14 cellular contexts compared by ENCODE assay signal in the genomic region with DNA sequence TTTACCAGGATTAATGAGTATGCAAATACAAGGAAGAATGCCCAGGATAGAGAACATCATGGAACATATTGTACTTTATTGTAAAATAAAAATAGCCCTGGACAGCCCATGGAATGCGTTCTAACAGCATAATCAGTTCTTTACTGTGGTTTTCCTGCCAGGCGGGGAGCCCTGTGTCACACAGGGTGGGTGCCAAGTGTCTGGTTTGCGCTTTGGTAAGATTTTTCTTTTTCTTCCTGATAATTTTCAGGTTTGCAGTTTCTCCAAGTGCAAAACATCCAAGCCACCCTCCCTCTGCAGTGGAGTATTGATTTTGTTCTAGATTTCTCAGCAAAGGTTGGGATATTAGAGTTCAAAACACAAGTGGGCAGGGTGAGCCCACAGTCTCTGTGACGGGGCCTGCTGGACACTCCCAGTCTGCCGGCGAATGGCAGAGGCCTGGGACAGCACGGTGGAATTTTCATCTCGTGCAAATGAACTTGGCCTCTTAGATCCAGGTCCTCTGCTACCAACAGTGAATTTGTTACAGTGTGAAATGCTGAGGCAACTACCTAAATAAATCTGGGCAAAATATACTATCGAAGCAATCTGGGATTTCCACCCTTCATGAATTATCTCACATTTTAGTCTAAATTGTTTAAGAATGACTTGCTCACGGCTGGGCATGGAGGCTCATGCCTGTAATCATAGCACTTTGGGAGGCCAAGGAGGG. TPM values are rescaled to one million over a fixed set of nuclear protein-coding genes. Genes with fewer than 3 reads are reported as not detected.
DNase-seq lines count a peak whose midpoint lies in the region; ATAC-seq and TF ChIP-seq lines count a peak whose summit lies in the region.
"Had no signal": no experiment of that assay in that cellular context is flagged by ENCODE, and none has a peak within 500 bp of the region (broad histone marks: within the 10 kb centered on the region; RNA-seq: fewer than 3 reads in every experiment).

No MANE protein-coding gene starts in this region.

- H3K18ac ChIP-seq in neuronal stem cell (ENCODE audit: low read length) = no peak overlapping the region

- no peak overlapping the region for H2BK12ac ChIP-seq in neuronal stem cell (ENCODE audit: low read length)

- peaks cover 82% of the 10 kb centered on the region for H3K4me1 Mint-ChIP-seq in chondrocyte (ENCODE audit: low read depth)
- peaks cover 33% of the 10 kb centered on the region for H3K4me1 Mint-ChIP-seq in activated CD4-positive, alpha-beta T cell treated with anti-CD3 and anti-CD28 coated beads, Interleukin-2, amount 10 ng/mL, durations not matched to agents 7 days and 5 days
- H3K4me1 Mint-ChIP-seq: H9 had no signal

- H3K36me3 Mint-ChIP-seq in chondrocyte (ENCODE audit: low read depth) = peaks cover 3% of the 10 kb centered on the region
- peaks cover 1% of the 10 kb centered on the region for H3K36me3 Mint-ChIP-seq in activated CD4-positive, alpha-beta T cell treated with anti-CD3 and anti-CD28 coated beads, Interleukin-2, amount 10 ng/mL, durations not matched to agents 7 days and 5 days (ENCODE audit: low read depth)
- H3K36me3 Mint-ChIP-seq: activated CD8-positive, alpha-beta memory T cell treated with anti-CD3 and anti-CD28 coated beads, Interleukin-2, amount 10 ng/mL, durations not matched to agents 7 days and 5 days; activated naive CD8-positive, alpha-beta T cell treated with anti-CD3 and anti-CD28 coated beads, Interleukin-2, amount 10 ng/mL, durations not matched to agents 7 days and 5 days had no signal

- H3K4me3 Mint-ChIP-seq in chondrocyte (ENCODE audit: unreplicated experiment) = peak overlapping the region; percentile 57
- H3K4me3 Mint-ChIP-seq in activated CD4-positive, alpha-beta T cell treated with anti-CD3 and anti-CD28 coated beads, Interleukin-2, amount 10 ng/mL, durations not matched to agents 7 days and 5 days = no peak overlapping the region
- H3K4me3 Mint-ChIP-seq: activated CD8-positive, alpha-beta memory T cell treated with anti-CD3 and anti-CD28 coated beads, Interleukin-2, amount 10 ng/mL, durations not matched to agents 7 days and 5 days; activated naive CD8-positive, alpha-beta T cell treated with anti-CD3 and anti-CD28 coated beads, Interleukin-2, amount 10 ng/mL, durations not matched to agents 7 days and 5 days; H9 had no signal

- peak overlapping the region; percentile 100 for H3K27ac Mint-ChIP-seq in chondrocyte (ENCODE audit: unreplicated experiment)
- no peak overlapping the region for H3K27ac Mint-ChIP-seq in activated CD4-positive, alpha-beta T cell treated with anti-CD3 and anti-CD28 coated beads, Interleukin-2, amount 10 ng/mL, durations not matched to agents 7 days and 5 days
- H3K27ac Mint-ChIP-seq: activated CD8-positive, alpha-beta memory T cell treated with anti-CD3 and anti-CD28 coated beads, Interleukin-2, amount 10 ng/mL, durations not matched to agents 7 days and 5 days; activated naive CD8-positive, alpha-beta T cell treated with anti-CD3 and anti-CD28 coated beads, Interleukin-2, amount 10 ng/mL, durations not matched to agents 7 days and 5 days; H9 had no signal

- DNase-seq in HS-27A (ENCODE audit: low read depth) (peak; percentile 47), chondrocyte (ENCODE audit: low spot score) (no peak), kidney tubule cell (ENCODE audit: low spot score) (peak; percentile 58), stromal cell of bone marrow (ENCODE audit: low read depth) (peak; percentile 44), neuronal stem cell (ENCODE audit: low spot score) (no peak), Ammon's horn (ENCODE audit: low spot score) (no peak)
- no peak for DNase-seq in activated CD4-positive, alpha-beta T cell treated with anti-CD3 and anti-CD28 coated beads, Interleukin-2, amount 10 ng/mL, durations not matched to agents 7 days and 5 days
- DNase-seq: activated CD8-positive, alpha-beta memory T cell treated with anti-CD3 and anti-CD28 coated beads, Interleukin-2, amount 10 ng/mL, durations not matched to agents 7 days and 5 days; activated naive CD8-positive, alpha-beta T cell treated with anti-CD3 and anti-CD28 coated beads, Interleukin-2, amount 10 ng/mL, durations not matched to agents 7 days and 5 days; H9; NCI-H1417; NCI-H524 had no signal

- no peaks in the 10 kb centered on the region for H3K4me1 ChIP-seq in neuronal stem cell (ENCODE audit: control insufficient read depth in 2 of 2, insufficient read depth in 1 of 2, low read depth in 1 of 2, low read length in 2 of 2)

- H3K36me3 ChIP-seq in neuronal stem cell (replicated peaks in 1 of 2; ENCODE audit: control insufficient read depth in 2 of 2, insufficient read depth in 2 of 2, low read length in 2 of 2) = no peaks in the 10 kb centered on the region

- no peaks in the 10 kb centered on the region for H3K79me1 ChIP-seq in neuronal stem cell (ENCODE audit: low read depth, low read length)

- H2AK5ac ChIP-seq in neuronal stem cell (ENCODE audit: low read depth, low read length) = no peak overlapping the region

- WGBS in neuronal stem cell (ENCODE audit: extremely low coverage in 2 of 2, insufficient read length in 2 of 2, insufficient replicate concordance in 1 of 2), 2 donors = no CpG with 5 or more reads among the region's 10 CpGs

- H3K9me3 ChIP-seq in neuronal stem cell (replicated peaks in 1 of 2; ENCODE audit: control insufficient read depth in 2 of 2, insufficient read depth in 1 of 2, low read depth in 1 of 2, low read length in 2 of 2) = no peaks in the 10 kb centered on the region

- POLR2A ChIA-PET in activated CD4-positive, alpha-beta T cell treated with anti-CD3 and anti-CD28 coated beads, Interleukin-2, amount 10 ng/mL, durations not matched to agents 7 days and 5 days (lab: Charles Lee) = no interaction called here

- H2AFZ ChIP-seq in neuronal stem cell (ENCODE audit: low read length) = no peak overlapping the region
- H2AFZ ChIP-seq: hepatocyte had no signal

- H3K27me3 ChIP-seq in neuronal stem cell (ENCODE audit: control insufficient read depth in 3 of 3, insufficient read depth in 3 of 3, low read depth in 1 of 3, low read length in 3 of 3) = no peaks in the 10 kb centered on the region
- H3K27me3 ChIP-seq: hepatocyte had no signal

- no peak overlapping the region for H2BK5ac ChIP-seq in neuronal stem cell (ENCODE audit: low read length)

- H2BK15ac ChIP-seq in neuronal stem cell (ENCODE audit: low read length) = no peak overlapping the region

- no peak overlapping the region for H3K27ac ChIP-seq in neuronal stem cell (replicated peaks; ENCODE audit: low read length)

- H3K9me3 Mint-ChIP-seq in chondrocyte (ENCODE audit: low read depth) = peaks cover 2% of the 10 kb centered on the region
- H3K9me3 Mint-ChIP-seq in activated CD4-positive, alpha-beta T cell treated with anti-CD3 and anti-CD28 coated beads, Interleukin-2, amount 10 ng/mL, durations not matched to agents 7 days and 5 days = no peaks in the 10 kb centered on the region
- H3K9me3 Mint-ChIP-seq: activated naive CD8-positive, alpha-beta T cell treated with anti-CD3 and anti-CD28 coated beads, Interleukin-2, amount 10 ng/mL, durations not matched to agents 7 days and 5 days; H9 had no signal

- H4K91ac ChIP-seq in neuronal stem cell (ENCODE audit: low read depth, low read length, poor library complexity) = no peak overlapping the region

- no peak overlapping the region for H3K4me2 ChIP-seq in neuronal stem cell (ENCODE audit: insufficient read depth, low read length, poor library complexity, severe bottlenecking)
- H3K4me2 ChIP-seq: hepatocyte had no signal

- no peaks in the 10 kb centered on the region for H3K27me3 Mint-ChIP-seq in chondrocyte (ENCODE audit: low read depth)
- peaks cover 4% of the 10 kb centered on the region for H3K27me3 Mint-ChIP-seq in activated CD4-positive, alpha-beta T cell treated with anti-CD3 and anti-CD28 coated beads, Interleukin-2, amount 10 ng/mL, durations not matched to agents 7 days and 5 days

- H3K9ac ChIP-seq in neuronal stem cell (ENCODE audit: low read depth, low read length, poor library complexity) = no peak overlapping the region

- H3K23ac ChIP-seq in neuronal stem cell (ENCODE audit: low read depth, low read length, poor library complexity) = no peak overlapping the region

- H3K4ac ChIP-seq in neuronal stem cell (ENCODE audit: low read length) = no peak overlapping the region

- no peak overlapping the region for H2BK120ac ChIP-seq in neuronal stem cell (ENCODE audit: low read depth, low read length)

- no peak overlapping the region for H3K14ac ChIP-seq in neuronal stem cell (ENCODE audit: low read length)

- ATAC-seq in HG02885 (IDR thresholded peaks at IDR 0.05; ENCODE audit: poor library complexity, unreplicated experiment) = no peak
- ATAC-seq: activated CD8-positive, alpha-beta memory T cell treated with anti-CD3 and anti-CD28 coated beads, Interleukin-2, amount 10 ng/mL, durations not matched to agents 7 days and 5 days had no signal

- TF ChIP-seq CTCF in chondrocyte (IDR thresholded peaks at IDR 0.05) = no peak

- no peak overlapping the region for H3K4me3 ChIP-seq in neuronal stem cell (ENCODE audit: low read length in 2 of 2)
- H3K4me3 ChIP-seq: hepatocyte had no signal

- CTCF ChIA-PET in activated CD4-positive, alpha-beta T cell treated with anti-CD3 and anti-CD28 coated beads, Interleukin-2, amount 10 ng/mL, durations not matched to agents 7 days and 5 days (lab: Charles Lee) = no interaction called here

- H4K8ac ChIP-seq in neuronal stem cell (ENCODE audit: low read depth, low read length) = no peak overlapping the region

RNA-seq across cellular contexts. Expression of gene KCNJ15, which starts 15.6 kb away (rescaled TPM):
- total RNA-seq in chondrocyte = 0.21 to 0.80 TPM (median 0.27 TPM) in 3 replicates
- polyA plus RNA-seq in neuronal stem cell (2013, experiment 1 of 2) = 0.07 TPM
- polyA plus RNA-seq in neuronal stem cell (2013, experiment 2 of 2) = not detected
- not detected for total RNA-seq in activated CD4-positive, alpha-beta T cell treated with anti-CD3 and anti-CD28 coated beads, Interleukin-2, amount 10 ng/mL, durations not matched to agents 7 days and 5 days
- total RNA-seq: activated CD8-positive, alpha-beta memory T cell treated with anti-CD3 and anti-CD28 coated beads, Interleukin-2, amount 10 ng/mL, durations not matched to agents 7 days and 5 days; activated naive CD8-positive, alpha-beta T cell treated with anti-CD3 and anti-CD28 coated beads, Interleukin-2, amount 10 ng/mL, durations not matched to agents 7 days and 5 days; H9 had no signal

Comparison
In these comparisons a context has a peak if more than half of its experiments do, and no peak if none do; other contexts are left out.
1. DNase-seq: peak in HS-27A (single experiment), kidney tubule cell (single experiment) and stromal cell of bone marrow (single experiment); none in chondrocyte (single experiment), neuronal stem cell (single experiment), Ammon's horn (single experiment) and activated CD4-positive, alpha-beta T cell treated with anti-CD3 and anti-CD28 coated beads, Interleukin-2, amount 10 ng/mL, durations not matched to agents 7 days and 5 days (single experiment).